25 cellular contexts compared by ENCODE assay signal in genomic region chr4:189305500-189305899, GRCh38.
"Had no signal": no experiment of that assay in that cellular context is flagged by ENCODE, and none has a peak within 500 bp of the region (broad histone marks: within the 10 kb centered on the region; RNA-seq: fewer than 3 reads in every experiment).

No MANE protein-coding gene starts in this region.

- H3K4me1 ChIP-seq: body of pancreas, heart right ventricle, neural progenitor cell, testis, uterus had no signal

- H3K4me3 Mint-ChIP-seq: activated CD4-positive, alpha-beta T cell treated with anti-CD3 and anti-CD28 coated beads, Interleukin-2, amount 10 ng/mL, durations not matched to agents 24 days and 14 days; activated CD8-positive, alpha-beta T cell treated with anti-CD3 and anti-CD28 coated beads, Interleukin-2, amount 10 ng/mL, durations not matched to agents 7 days and 5 days; activated naive CD4-positive, alpha-beta T cell treated with anti-CD3 and anti-CD28 coated beads, Interleukin-2, amount 50 U/mL, for 24 hours; dendritic cell treated with granulocyte-macrophage colony-stimulating factor and Interleukin-4, amounts not matched to agents 40 ng/mL and 50 ng/mL, for 4 days; naive thymus-derived CD8-positive, alpha-beta T cell; neural progenitor cell; stimulated activated naive B cell treated with anti-CD40 and anti-IgM and Interleukin-4, amounts not matched to agents 10 μg/mL and 1 μg/mL and 100 μg/mL, for 72 hours had no signal

- H3K27me3 Mint-ChIP-seq: activated CD4-positive, alpha-beta T cell treated with anti-CD3 and anti-CD28 coated beads, Interleukin-2, amount 10 ng/mL, durations not matched to agents 24 days and 14 days; dendritic cell treated with granulocyte-macrophage colony-stimulating factor and Interleukin-4, amounts not matched to agents 40 ng/mL and 50 ng/mL, for 4 days; naive thymus-derived CD8-positive, alpha-beta T cell; progenitor cell of endocrine pancreas; stimulated activated naive B cell treated with anti-CD40 and anti-IgM and Interleukin-4, amounts not matched to agents 10 μg/mL and 1 μg/mL and 100 μg/mL, for 72 hours had no signal

- H3K9me3 ChIP-seq: body of pancreas, heart right ventricle, testis, uterus had no signal

- ATAC-seq: activated CD4-positive, CD25-positive, alpha-beta regulatory T cell treated with anti-CD3 and anti-CD28 coated beads, Interleukin-2, amount 50 U/mL, for 24 hours; activated CD8-positive, alpha-beta T cell treated with anti-CD3 and anti-CD28 coated beads, Interleukin-2, amount 10 ng/mL, durations not matched to agents 7 days and 5 days; body of pancreas; heart right ventricle; naive thymus-derived CD8-positive, alpha-beta T cell; stimulated activated naive B cell treated with anti-CD40 and anti-IgM and Interleukin-4, amounts not matched to agents 10 μg/mL and 1 μg/mL and 100 μg/mL, for 72 hours had no signal

- DNase-seq: activated CD4-positive, alpha-beta T cell treated with anti-CD3 and anti-CD28 coated beads, Interleukin-2, amount 10 ng/mL, durations not matched to agents 24 days and 14 days; activated CD8-positive, alpha-beta T cell treated with anti-CD3 and anti-CD28 coated beads, Interleukin-2, amount 10 ng/mL, durations not matched to agents 7 days and 5 days; activated gamma-delta T cell treated with Interleukin-2 at 50 U/mL for 16 hours; anterior cingulate cortex; body of pancreas; effector CD4-positive, alpha-beta T cell; erythroblast; foreskin fibroblast; heart right ventricle; kidney; naive thymus-derived CD8-positive, alpha-beta T cell; stimulated activated CD4-positive, alpha-beta T cell treated with anti-CD3 and anti-CD28 coated beads, Interleukin-2, amount 100 ng/mL, for 48 hours; stimulated activated CD8-positive, alpha-beta memory T cell treated with anti-CD3 and anti-CD28 coated beads, Interleukin-4, amount 100 ng/mL, for 48 hours; stimulated activated naive B cell treated with anti-CD40 and anti-IgM and Interleukin-4, amounts not matched to agents 10 μg/mL and 1 μg/mL and 100 μg/mL, for 72 hours; testis; trophoblast cell; uterus had no signal

- H3K27me3 ChIP-seq: body of pancreas, neural progenitor cell, testis, uterus had no signal

- H3K4me1 Mint-ChIP-seq: activated CD4-positive, alpha-beta T cell treated with anti-CD3 and anti-CD28 coated beads, Interleukin-2, amount 10 ng/mL, durations not matched to agents 24 days and 14 days; activated naive CD4-positive, alpha-beta T cell treated with anti-CD3 and anti-CD28 coated beads, Interleukin-2, amount 50 U/mL, for 24 hours; naive thymus-derived CD8-positive, alpha-beta T cell; neural progenitor cell; stimulated activated naive B cell treated with anti-CD40 and anti-IgM and Interleukin-4, amounts not matched to agents 10 μg/mL and 1 μg/mL and 100 μg/mL, for 72 hours had no signal

- H3K4me2 ChIP-seq: neural progenitor cell had no signal

- H2AFZ ChIP-seq: neural progenitor cell had no signal

- H3K36me3 ChIP-seq: heart right ventricle, neural progenitor cell, uterus had no signal

- H3K9me3 Mint-ChIP-seq: activated CD4-positive, alpha-beta T cell treated with anti-CD3 and anti-CD28 coated beads, Interleukin-2, amount 10 ng/mL, durations not matched to agents 24 days and 14 days; dendritic cell treated with granulocyte-macrophage colony-stimulating factor and Interleukin-4, amounts not matched to agents 40 ng/mL and 50 ng/mL, for 4 days; stimulated activated naive B cell treated with anti-CD40 and anti-IgM and Interleukin-4, amounts not matched to agents 10 μg/mL and 1 μg/mL and 100 μg/mL, for 72 hours had no signal

- H3K4me3 ChIP-seq: body of pancreas, heart right ventricle, lung, neural progenitor cell, testis, uterus had no signal

- H3K27ac ChIP-seq: body of pancreas, heart right ventricle, neural progenitor cell, testis, uterus, VCaP had no signal

- H3K9ac ChIP-seq: neural progenitor cell had no signal

- H3K36me3 Mint-ChIP-seq: activated naive CD4-positive, alpha-beta T cell treated with anti-CD3 and anti-CD28 coated beads, Interleukin-2, amount 50 U/mL, for 24 hours; naive thymus-derived CD8-positive, alpha-beta T cell; neural progenitor cell; stimulated activated naive B cell treated with anti-CD40 and anti-IgM and Interleukin-4, amounts not matched to agents 10 μg/mL and 1 μg/mL and 100 μg/mL, for 72 hours had no signal

- FAIRE-seq: endometrium, kidney had no signal
